ENCODE assay signal across 1 cellular context in genomic region chr7:67392596-67393438, GRCh38.
A peak's percentile ranks its signal among the peaks of the same experiment; 100 is the strongest.
TF ChIP-seq lines count a peak whose summit lies in the region.

No MANE protein-coding gene starts in this region.

TF ChIP-seq in H1, 55 proteins besides CTCF, POLR2A, EP300 and RAD21:
- TF ChIP-seq CEBPB (IDR thresholded peaks at IDR 0.05; ENCODE audit: low read depth, low read length) (no peak), TAF7 (optimal IDR thresholded peaks at IDR 0.05; ENCODE audit: borderline replicate concordance, low read depth, low read length) (peak; percentile 92), CTBP2 (IDR thresholded peaks at IDR 0.05; ENCODE audit: borderline replicate concordance, insufficient read depth, insufficient read length, low read length) (no peak), KDM4A (IDR thresholded peaks at IDR 0.05; ENCODE audit: low read depth, low read length, severe bottlenecking) (no peak), NANOG (IDR thresholded peaks at IDR 0.05; ENCODE audit: insufficient read depth, low read depth, low read length, poor library complexity, severe bottlenecking) (no peak), GTF2F1 (IDR thresholded peaks at IDR 0.05; ENCODE audit: borderline replicate concordance, low read depth, low read length) (peak; percentile 51; the same call in 1 of the 2 replicates), CHD7 (IDR thresholded peaks at IDR 0.05; ENCODE audit: insufficient replicate concordance, low read length) (no peak), HDAC6 (IDR thresholded peaks at IDR 0.05; ENCODE audit: low read depth, low read length) (no peak), TEAD4 (IDR thresholded peaks at IDR 0.05; ENCODE audit: low read depth, low read length) (no peak), TAF1 (IDR thresholded peaks at IDR 0.05; ENCODE audit: low read depth, low read length) (no peak), ASH2L (IDR thresholded peaks at IDR 0.05; ENCODE audit: low read length) (peak; percentile 96), JUND (IDR thresholded peaks at IDR 0.05; ENCODE audit: low read length) (no peak), USF2 (IDR thresholded peaks at IDR 0.05; ENCODE audit: low read length) (no peak), TCF12 (IDR thresholded peaks at IDR 0.05; ENCODE audit: low read depth, low read length) (no peak), RNF2 (IDR thresholded peaks at IDR 0.05; ENCODE audit: borderline replicate concordance, low read depth, low read length, missing control alignments, poor library complexity, severe bottlenecking) (no peak), RBBP5 (IDR thresholded peaks at IDR 0.05; ENCODE audit: borderline replicate concordance, low read depth, low read length) (peak; percentile 98), CBX8 (IDR thresholded peaks at IDR 0.05; ENCODE audit: borderline replicate concordance, low read depth, low read length) (no peak), EGR1 (IDR thresholded peaks at IDR 0.05; ENCODE audit: borderline replicate concordance, low read depth, low read length) (no peak), RFX5 (IDR thresholded peaks at IDR 0.05; ENCODE audit: borderline replicate concordance, low read depth, low read length) (no peak), SP2 (IDR thresholded peaks at IDR 0.05; ENCODE audit: low read length) (no peak), SP1 (IDR thresholded peaks at IDR 0.05; ENCODE audit: low read depth, low read length) (peak; percentile 83), BRCA1 (IDR thresholded peaks at IDR 0.05; ENCODE audit: low read depth, low read length) (no peak), SIX5 (IDR thresholded peaks at IDR 0.05; ENCODE audit: low read depth, low read length) (no peak), CHD2 (IDR thresholded peaks at IDR 0.05; ENCODE audit: low read length) (no peak), POLR2AphosphoS5 (IDR thresholded peaks at IDR 0.05; ENCODE audit: low read depth, low read length) (no peak), CBX5 (IDR thresholded peaks at IDR 0.05; ENCODE audit: low read depth, low read length) (no peak), SRF (IDR thresholded peaks at IDR 0.05; ENCODE audit: low read depth, low read length) (no peak), BACH1 (IDR thresholded peaks at IDR 0.05; ENCODE audit: low read length) (no peak), NRF1 (IDR thresholded peaks at IDR 0.05; ENCODE audit: low read depth, low read length) (no peak), POU5F1 (IDR thresholded peaks at IDR 0.05; ENCODE audit: low read depth, low read length) (0 out of 2 replicates have a peak, but pooled peaks have one; percentile 19), SIRT6 (IDR thresholded peaks at IDR 0.05; ENCODE audit: low read length) (no peak), SUZ12 (IDR thresholded peaks at IDR 0.05; ENCODE audit: low read length) (no peak), TBP (IDR thresholded peaks at IDR 0.05; ENCODE audit: low read depth, low read length) (0 out of 2 replicates have a peak, but pooled peaks have one; percentile 48), CREB1 (IDR thresholded peaks at IDR 0.05) (no peak), GABPA (IDR thresholded peaks at IDR 0.05; ENCODE audit: borderline replicate concordance, insufficient read depth, low read length) (no peak), KDM1A (IDR thresholded peaks at IDR 0.05; ENCODE audit: borderline replicate concordance, low read length) (peak; percentile 47; the same call in 1 of the 2 replicates)
